8 cellular contexts compared by ENCODE assay signal in genomic region chr16:24988593-24989338, GRCh38. TPM values are rescaled to one million over a fixed set of nuclear protein-coding genes. Genes with fewer than 3 reads are reported as not detected.
DNase-seq lines count a peak whose midpoint lies in the region; ATAC-seq, FAIRE-seq and TF ChIP-seq lines count a peak whose summit lies in the region.

No MANE protein-coding gene starts in this region.

- no peak overlapping the region for H3K14ac ChIP-seq in H9 (ENCODE audit: insufficient read depth, low read length)

- H3K27me3 Mint-ChIP-seq in stimulated activated naive CD8-positive, alpha-beta T cell treated with anti-CD3 and anti-CD28 coated beads, Interleukin-15, amount 100 ng/mL, for 72 hours: no peaks in the 10 kb centered on the region
- no peaks in the 10 kb centered on the region for H3K27me3 Mint-ChIP-seq in H9 (ENCODE audit: low read depth)

- no peak overlapping the region for H2BK20ac ChIP-seq in H9 (ENCODE audit: low read depth, low read length, poor library complexity, severe bottlenecking)

- H3K27ac ChIP-seq in ACC112 (ENCODE audit: low read depth, low read length) (peak overlapping the region; percentile 97), H9 (ENCODE audit: insufficient read length, low read depth, low read length) (no peak overlapping the region)

- H2BK12ac ChIP-seq in H9 (ENCODE audit: insufficient read length, low read depth, low read length): no peak overlapping the region

- H3K4ac ChIP-seq in H9 (ENCODE audit: low read depth, low read length): no peak overlapping the region

- H4K91ac ChIP-seq in H9 (ENCODE audit: insufficient read length, low read depth, low read length): no peak overlapping the region

- no CpG with 5 or more reads among the region's 8 CpGs for WGBS in H9 (ENCODE audit: extremely low coverage, insufficient read length, low lambda C conversion rate)

- TF ChIP-seq CTCF in bronchial epithelial cell (IDR thresholded peaks at IDR 0.05; ENCODE audit: insufficient read depth, low read length, severe bottlenecking) (no peak), H9 (conservative IDR thresholded peaks at IDR 0.05) (no peak)

- H3K9ac ChIP-seq in H9 (ENCODE audit: extremely low read depth, insufficient read length, low read length): no peak overlapping the region

- H3K27me3 ChIP-seq in ACC112 (ENCODE audit: insufficient read depth, low read length) (no peaks in the 10 kb centered on the region), MG63 (no peaks in the 10 kb centered on the region), bronchial epithelial cell (ENCODE audit: control insufficient read depth, insufficient read depth, low read length) (no peaks in the 10 kb centered on the region), H9 (ENCODE audit: insufficient read depth, low read length) (no peaks in the 10 kb centered on the region)

- H3K79me2 ChIP-seq in ACC112 (ENCODE audit: control insufficient read depth, insufficient read depth, low read length, unreplicated experiment): peaks cover 78% of the 10 kb centered on the region
- H3K79me2 ChIP-seq in H9 (ENCODE audit: insufficient read depth, low read length): peaks cover 20% of the 10 kb centered on the region; the same call in 1 of the 2 replicates

- H2BK5ac ChIP-seq in H9 (ENCODE audit: insufficient read length, low read length): no peak overlapping the region

- no peak for FAIRE-seq in bronchial epithelial cell (lab: Jason Lieb, UNC)

- H3K9me3 ChIP-seq in MG63 (no peaks in the 10 kb centered on the region), H9 (ENCODE audit: control insufficient read depth, low read depth, low read length) (no peaks in the 10 kb centered on the region)

- peaks cover 76% of the 10 kb centered on the region for H3K4me1 ChIP-seq in ACC112 (ENCODE audit: control insufficient read depth, insufficient read depth, low read length, unreplicated experiment)
- no peaks in the 10 kb centered on the region; the same call in 1 of the 2 replicates for H3K4me1 ChIP-seq in H9 (ENCODE audit: insufficient read depth, low read length)

- no peak overlapping the region for H2AK5ac ChIP-seq in H9 (ENCODE audit: insufficient read length, low read length)

- peaks cover 81% of the 10 kb centered on the region for H3K4me1 Mint-ChIP-seq in stimulated activated naive CD8-positive, alpha-beta T cell treated with anti-CD3 and anti-CD28 coated beads, Interleukin-15, amount 100 ng/mL, for 72 hours
- H3K4me1 Mint-ChIP-seq in H9: peaks cover 12 to 16% of the 10 kb centered on the region in 2 experiments; a peak in 3 of 4 replicates

- H2AFZ ChIP-seq in ACC112 (ENCODE audit: low read length, unreplicated experiment): no peak overlapping the region
- no peak overlapping the region for H2AFZ ChIP-seq in H9 (ENCODE audit: low read length)

- H2BK15ac ChIP-seq in H9 (ENCODE audit: low read depth, low read length): no peak overlapping the region

- H3K4me2 ChIP-seq in H9 (ENCODE audit: insufficient read depth, insufficient read length, low read length): no peak overlapping the region

- peaks cover 17% of the 10 kb centered on the region for H3K79me1 ChIP-seq in H9 (ENCODE audit: insufficient read depth, low read depth, low read length, poor library complexity, severe bottlenecking)

- H4K20me1 ChIP-seq in H9 (ENCODE audit: control insufficient read depth, insufficient read depth, insufficient read length): no peaks in the 10 kb centered on the region

- DNase-seq in MG63 (peak; percentile 75), bronchial epithelial cell (ENCODE audit: low read depth) (peak; percentile 77), left kidney (ENCODE audit: low read depth, low spot score) (peak; percentile 46), H9 (no peak)
- no peak for DNase-seq in stimulated activated naive CD8-positive, alpha-beta T cell treated with anti-CD3 and anti-CD28 coated beads, Interleukin-15, amount 100 ng/mL, for 72 hours

- no peaks in the 10 kb centered on the region for H3K23me2 ChIP-seq in H9 (ENCODE audit: insufficient read length, low read depth, low read length, poor library complexity, severe bottlenecking)

- no peak overlapping the region for H4K5ac ChIP-seq in H9 (ENCODE audit: insufficient read length, low read depth, low read length)

- H2BK120ac ChIP-seq in H9 (ENCODE audit: low read depth, low read length, poor library complexity, severe bottlenecking): no peak overlapping the region

- no peak overlapping the region for H4K8ac ChIP-seq in H9 (replicated peaks; ENCODE audit: insufficient read length, low read depth, low read length)

- H3K56ac ChIP-seq in H9 (ENCODE audit: insufficient read length, low read depth, low read length): no peak overlapping the region

- no peaks in the 10 kb centered on the region for H3K9me3 Mint-ChIP-seq in stimulated activated naive CD8-positive, alpha-beta T cell treated with anti-CD3 and anti-CD28 coated beads, Interleukin-15, amount 100 ng/mL, for 72 hours
- no peaks in the 10 kb centered on the region for H3K9me3 Mint-ChIP-seq in H9

- no peak overlapping the region for H3K23ac ChIP-seq in H9 (ENCODE audit: insufficient read length, low read depth, low read length)

- no peak overlapping the region for H3T11ph ChIP-seq in H9 (ENCODE audit: low read length)

- H3K36me3 ChIP-seq in ACC112 (ENCODE audit: insufficient read depth, low read length) (no peaks in the 10 kb centered on the region), MG63 (peaks cover 15% of the 10 kb centered on the region), bronchial epithelial cell (ENCODE audit: control insufficient read depth, insufficient read depth, low read length) (no peaks in the 10 kb centered on the region)

- ATAC-seq in stimulated activated naive CD8-positive, alpha-beta T cell treated with anti-CD3 and anti-CD28 coated beads, Interleukin-15, amount 100 ng/mL, for 72 hours: peak; percentile 74
- ATAC-seq in HG02870 (IDR thresholded peaks at IDR 0.05; ENCODE audit: unreplicated experiment): no peak
- no peak for ATAC-seq in HG03571 (IDR thresholded peaks at IDR 0.05; ENCODE audit: unreplicated experiment)

- peak overlapping the region in 1 of 2 donors; percentile 84 for H3K27ac Mint-ChIP-seq in stimulated activated naive CD8-positive, alpha-beta T cell treated with anti-CD3 and anti-CD28 coated beads, Interleukin-15, amount 100 ng/mL, for 72 hours
- peak overlapping the region in 1 of 3 experiments; percentile 72; a peak in 1 of 7 replicates for H3K27ac Mint-ChIP-seq in H9

- H3K4me3 ChIP-seq in ACC112 (ENCODE audit: low read depth, low read length): peak overlapping the region; percentile 60
- peak overlapping the region; percentile 2 for H3K4me3 ChIP-seq in MG63
- H3K4me3 ChIP-seq in bronchial epithelial cell (ENCODE audit: low read depth, low read length): no peak overlapping the region

- no peak overlapping the region for H3K4me3 Mint-ChIP-seq in stimulated activated naive CD8-positive, alpha-beta T cell treated with anti-CD3 and anti-CD28 coated beads, Interleukin-15, amount 100 ng/mL, for 72 hours
- H3K4me3 Mint-ChIP-seq in H9: no peak overlapping the region

- H3K18ac ChIP-seq in H9 (ENCODE audit: insufficient read length, low read depth, low read length): no peak overlapping the region

- H3K36me3 Mint-ChIP-seq in H9 (ENCODE audit: insufficient read depth in 1 of 3, low read depth in 3 of 3): no peaks in the 10 kb centered on the region; a peak in 1 of 7 replicates

RNA-seq across cellular contexts. Expression of gene ARHGAP17, which starts 26.4 kb away (rescaled TPM):
- total RNA-seq in MG63 (2014; rRNA removed; shearing (Covaris generic); ENCODE audit: low replicate concordance): 17.5 and 36.1 TPM in 2 replicates
- total RNA-seq in bronchial epithelial cell: 3.7 and 8.1 TPM in 2 replicates
- 83.4 and 89.7 TPM in 2 replicates for total RNA-seq in H9 (2021)

Comparison
In these comparisons a context has a peak if more than half of its experiments do, and no peak if none do; other contexts are left out.
1. DNase-seq: peak in MG63 (single experiment), bronchial epithelial cell (single experiment) and left kidney (single experiment); none in stimulated activated naive CD8-positive, alpha-beta T cell treated with anti-CD3 and anti-CD28 coated beads, Interleukin-15, amount 100 ng/mL, for 72 hours (0 of 2) and H9 (single experiment).